ENCODE assay signal across 9 cellular contexts in genomic region chr1:118304722-118305344, GRCh38.
DNase-seq lines count a peak whose midpoint lies in the region; ATAC-seq, FAIRE-seq and TF ChIP-seq lines count a peak whose summit lies in the region.
"Had no signal": no experiment of that assay in that cellular context is flagged by ENCODE, and none has a peak within 500 bp of the region (broad histone marks: within the 10 kb centered on the region; RNA-seq: fewer than 3 reads in every experiment).

No MANE protein-coding gene starts in this region.

- no peaks in the 10 kb centered on the region for H3K36me3 ChIP-seq in astrocyte (ENCODE audit: insufficient read depth, low read length)

- no peak overlapping the region for H3K4me2 ChIP-seq in astrocyte (ENCODE audit: low read length)

- no peak overlapping the region for H3K9ac ChIP-seq in astrocyte (ENCODE audit: low read length)

- no peaks in the 10 kb centered on the region for H4K20me1 ChIP-seq in astrocyte (ENCODE audit: insufficient read depth, low read length)

- H3K27ac Mint-ChIP-seq in astrocyte (ENCODE audit: unreplicated experiment) = no peak overlapping the region
- H3K27ac Mint-ChIP-seq: T-cell had no signal

- no peak overlapping the region for H2AFZ ChIP-seq in astrocyte (ENCODE audit: low read depth, low read length)

- ATAC-seq in HG03097 (IDR thresholded peaks at IDR 0.05; ENCODE audit: low FRiP score, unreplicated experiment) (no peak), HG03175 (IDR thresholded peaks at IDR 0.05; ENCODE audit: unreplicated experiment) (no peak)
- ATAC-seq: T-cell had no signal

- no peaks in the 10 kb centered on the region for H3K36me3 Mint-ChIP-seq in astrocyte (ENCODE audit: low read depth, unreplicated experiment)
- H3K36me3 Mint-ChIP-seq: T-cell had no signal

- no peaks in the 10 kb centered on the region for H3K9me3 Mint-ChIP-seq in astrocyte (ENCODE audit: unreplicated experiment)

- no peak for DNase-seq in AG10803 (ENCODE audit: low read depth)
- peak; percentile 5 for DNase-seq in HS-5 (ENCODE audit: low read depth)
- peak; percentile 1 for DNase-seq in astrocyte (ENCODE audit: low read depth)
- DNase-seq in left kidney (ENCODE audit: low read depth, low spot score) = peak; percentile 62
- no peak for DNase-seq in HUDEP-2 (lab: John Stamatoyannopoulos, UW; ENCODE audit: unreplicated experiment in 76 of 76)
- DNase-seq in KG1 (lab: John Stamatoyannopoulos, UW) = no peak
- DNase-seq: T-cell had no signal

- FAIRE-seq in astrocyte (lab: Jason Lieb, UNC) = no peak

- no peak overlapping the region for H3K4me3 Mint-ChIP-seq in astrocyte (ENCODE audit: unreplicated experiment)
- H3K4me3 Mint-ChIP-seq: T-cell had no signal

- no peaks in the 10 kb centered on the region for H3K27me3 Mint-ChIP-seq in astrocyte (ENCODE audit: low read depth, unreplicated experiment)
- H3K27me3 Mint-ChIP-seq: T-cell had no signal

- peaks cover 30% of the 10 kb centered on the region for H3K4me1 Mint-ChIP-seq in astrocyte (ENCODE audit: low read depth, unreplicated experiment)
- H3K4me1 Mint-ChIP-seq: T-cell had no signal

- H3K4me1 ChIP-seq in astrocyte (ENCODE audit: insufficient read depth, low read length) = no peaks in the 10 kb centered on the region

- H3K9me3 ChIP-seq in astrocyte (ENCODE audit: insufficient read depth, low read depth, low read length) = no peaks in the 10 kb centered on the region

- TF ChIP-seq CTCF in AG10803 (conservative IDR thresholded peaks at IDR 0.05; ENCODE audit: low read length) = peak; percentile 57
- TF ChIP-seq CTCF in astrocyte (IDR thresholded peaks at IDR 0.05; ENCODE audit: insufficient read depth, low read depth, low read length) = no peak

- H3K27ac ChIP-seq in astrocyte (ENCODE audit: low read depth, low read length) = no peak overlapping the region

- H3K4me3 ChIP-seq in AG10803 (ENCODE audit: low read length) (no peak overlapping the region), astrocyte (ENCODE audit: insufficient read depth, low read depth, low read length) (no peak overlapping the region)

- no peaks in the 10 kb centered on the region for H3K27me3 ChIP-seq in astrocyte (ENCODE audit: insufficient read depth, low read length)

- H3K79me2 ChIP-seq in astrocyte (ENCODE audit: insufficient read depth, low read length) = no peaks in the 10 kb centered on the region

Comparison
In these comparisons a context has a peak if more than half of its experiments do, and no peak if none do; other contexts are left out.
1. DNase-seq: peak in HS-5 (single experiment), astrocyte (single experiment) and left kidney (single experiment); none in AG10803 (single experiment), HUDEP-2 (0 of 76) and KG1 (single experiment).